ENCODE assay signal across 12 cellular contexts in the genomic region with DNA sequence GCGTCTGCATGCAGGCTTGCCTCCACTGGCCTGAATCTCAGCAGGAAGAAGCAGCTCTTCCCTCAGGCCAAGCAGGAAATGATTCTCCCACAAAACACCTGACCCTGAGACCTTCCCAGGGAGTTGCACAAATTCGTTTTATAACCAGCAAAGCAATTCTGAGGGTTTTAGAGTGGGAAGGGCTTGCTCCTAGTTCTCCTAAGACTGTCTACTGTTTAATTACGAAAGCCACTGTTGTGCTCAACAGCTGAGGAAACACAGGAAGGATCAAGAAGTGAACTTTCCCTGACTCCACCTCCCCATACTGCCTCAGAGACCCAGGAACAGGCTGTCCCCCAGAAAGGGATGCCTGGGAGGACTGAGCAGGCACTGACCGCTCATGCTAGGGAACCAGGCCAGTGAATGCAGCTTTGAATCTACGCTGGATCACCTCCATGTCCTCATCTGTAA. TPM values are rescaled to one million over a fixed set of nuclear protein-coding genes. Genes with fewer than 3 reads are reported as not detected.
DNase-seq lines count a peak whose midpoint lies in the region; ATAC-seq, FAIRE-seq and TF ChIP-seq lines count a peak whose summit lies in the region.
"Had no signal": no experiment of that assay in that cellular context is flagged by ENCODE, and none has a peak within 500 bp of the region (broad histone marks: within the 10 kb centered on the region; RNA-seq: fewer than 3 reads in every experiment).

No MANE protein-coding gene starts in this region.

- no peaks in the 10 kb centered on the region for H3K36me3 Mint-ChIP-seq in HFFc6 (ENCODE audit: low read depth)
- no peaks in the 10 kb centered on the region for H3K36me3 Mint-ChIP-seq in CD8-positive, alpha-beta T cell

- peak overlapping the region; percentile 38 for H2AFZ ChIP-seq in K562 (ENCODE audit: low read depth, low read length)

- intact Hi-C loops in K562 (cut with micrococcal nuclease) = no loop called here
- intact Hi-C loops in CD8-positive, alpha-beta T cell (cut with DNase I, micrococcal nuclease) = no loop called here

- no peaks in the 10 kb centered on the region for H3K9me1 ChIP-seq in K562 (ENCODE audit: control insufficient read depth, insufficient read depth, low read length)

- WGBS in K562 (ENCODE audit: insufficient coverage, low coverage, missing lambda C conversion rate) = 74% methylated on average over 5 of the region's 5 CpGs

- H3K79me2 ChIP-seq in K562 (ENCODE audit: control insufficient read depth, insufficient read depth, low read length) = no peaks in the 10 kb centered on the region

- no peak for TF ChIP-seq RAD21 in K562 (CRISPR knock-in tag; conservative IDR thresholded peaks at IDR 0.05 in 1 of 2, IDR thresholded peaks at IDR 0.05 in 1 of 2)

- no peak for ATAC-seq in K562
- no peak for ATAC-seq in HG03432 (IDR thresholded peaks at IDR 0.05; ENCODE audit: unreplicated experiment)
- no peak for ATAC-seq in CD8-positive, alpha-beta T cell
- ATAC-seq: GM12878, HCT116 had no signal

- peak; percentile 67 for DNase-seq in HFFc6
- DNase-seq in K562 (ENCODE audit: extremely low read depth in 1 of 4, low spot score in 3 of 4) = peak in 1 of 4 experiments; percentile 14
- DNase-seq in iPS-NIHi7 (ENCODE audit: extremely low spot score) = peak; percentile 31
- DNase-seq in CD8-positive, alpha-beta T cell = no peak
- no peak for DNase-seq in OCI-M1 (lab: John Stamatoyannopoulos, UW)
- DNase-seq: activated CD4-positive, alpha-beta T cell treated with anti-CD3 and anti-CD28 coated beads for 48 hours; central memory CD4-positive, alpha-beta T cell; stimulated activated CD4-positive, alpha-beta T cell treated with anti-CD3 and anti-CD28 coated beads, Interleukin-4, amount 100 ng/mL, for 24 hours had no signal

- peak overlapping the region in 1 of 2 experiments; percentile 79; a peak in 2 of 4 replicates for H3K9ac ChIP-seq in K562 (ENCODE audit: insufficient read depth in 1 of 2, low read depth in 2 of 2, low read length in 2 of 2)

- no peak overlapping the region for H3K4me2 ChIP-seq in K562 (ENCODE audit: insufficient read depth, low read length)

- H3K27me3 ChIP-seq in K562 (ENCODE audit: control insufficient read depth in 2 of 2, insufficient read depth in 2 of 2, low read length in 2 of 2) = no peaks in the 10 kb centered on the region
- H3K27me3 ChIP-seq in CD8-positive, alpha-beta T cell (ENCODE audit: insufficient read depth, low read length) = no peaks in the 10 kb centered on the region

- H3K27me3 Mint-ChIP-seq in HFFc6 (ENCODE audit: insufficient read depth) = no peaks in the 10 kb centered on the region
- H3K27me3 Mint-ChIP-seq in CD8-positive, alpha-beta T cell (ENCODE audit: low read depth) = no peaks in the 10 kb centered on the region

- POLR2A ChIA-PET in K562 (lab: Yijun Ruan, JAX) = interaction anchor here (0.8 kb wide), 1 partner anchor 21 kb away, joined by 3 read pairs; no protein-coding TSS in a partner anchor
- POLR2A ChIA-PET in CD8-positive, alpha-beta T cell (lab: Charles Lee) = no interaction called here

- H3K9me3 Mint-ChIP-seq in HFFc6 = no peaks in the 10 kb centered on the region
- no peaks in the 10 kb centered on the region for H3K9me3 Mint-ChIP-seq in CD8-positive, alpha-beta T cell

- no peak for TF ChIP-seq POLR2A in K562 (conservative IDR thresholded peaks at IDR 0.05)

- no peak overlapping the region for H3K4me3 ChIP-seq in K562
- H3K4me3 ChIP-seq in CD8-positive, alpha-beta T cell (ENCODE audit: low read depth, low read length) = no peak overlapping the region
- H3K4me3 ChIP-seq: GM12878 had no signal

- no TSS peak for BruUV-seq in K562 (replicated peaks; lab: Mats Ljungman, UMichigan)

- peaks cover 27% of the 10 kb centered on the region for H3K4me1 Mint-ChIP-seq in HFFc6 (ENCODE audit: low read depth)
- H3K4me1 Mint-ChIP-seq in CD8-positive, alpha-beta T cell (ENCODE audit: low read depth) = no peaks in the 10 kb centered on the region

- in situ Hi-C loops in K562 (cut with MboI) = no loop called here

- H3K9me3 ChIP-seq in K562 (replicated peaks; ENCODE audit: control insufficient read depth, insufficient read depth, low read depth, low read length) = no peaks in the 10 kb centered on the region
- no peaks in the 10 kb centered on the region for H3K9me3 ChIP-seq in CD8-positive, alpha-beta T cell (ENCODE audit: low read length)

- peaks cover 14 to 15% of the 10 kb centered on the region in 2 experiments; a peak in 4 of 5 replicates for H3K4me1 ChIP-seq in K562 (replicated peaks in 1 of 2; ENCODE audit: control insufficient read depth in 2 of 2, insufficient read depth in 2 of 2, low read length in 2 of 2)
- H3K4me1 ChIP-seq in CD8-positive, alpha-beta T cell (ENCODE audit: insufficient read depth, low read length) = no peaks in the 10 kb centered on the region

- H3K27ac ChIP-seq in K562 (ENCODE audit: extremely low read depth, low read depth, low read length) = no peak overlapping the region
- peak overlapping the region; percentile 27 for H3K27ac ChIP-seq in temporal lobe (ENCODE audit: low read depth, low read length)
- H3K27ac ChIP-seq in CD8-positive, alpha-beta T cell (ENCODE audit: low read depth, low read length) = no peak overlapping the region

- peak overlapping the region; percentile 49 for H3K4me3 Mint-ChIP-seq in HFFc6
- no peak overlapping the region for H3K4me3 Mint-ChIP-seq in CD8-positive, alpha-beta T cell

- no peak for FAIRE-seq in K562 (lab: Jason Lieb, UNC)
- FAIRE-seq: GM12878 had no signal

- no peaks in the 10 kb centered on the region for H3K36me3 ChIP-seq in K562 (ENCODE audit: control insufficient read depth, insufficient read depth, low read length)
- no peaks in the 10 kb centered on the region for H3K36me3 ChIP-seq in CD8-positive, alpha-beta T cell (ENCODE audit: insufficient read depth, low read length)

- H4K20me1 ChIP-seq in K562 (replicated peaks; ENCODE audit: control insufficient read depth, insufficient read depth, low read length) = no peaks in the 10 kb centered on the region

- H3K27ac Mint-ChIP-seq in HFFc6 = peak overlapping the region; percentile 89
- H3K27ac Mint-ChIP-seq in CD8-positive, alpha-beta T cell = no peak overlapping the region

- no peak for TF ChIP-seq EP300 in K562 (IDR thresholded peaks at IDR 0.05; ENCODE audit: low read length)

- TF ChIP-seq CTCF in HFFc6 (IDR thresholded peaks at IDR 0.05) (no peak), K562 (IDR thresholded peaks at IDR 0.05 in 2 of 3, conservative IDR thresholded peaks at IDR 0.05 in 1 of 3; ENCODE audit: insufficient read depth in 2 of 3, low read depth in 1 of 3, low read length in 3 of 3) (no peak)
- no peak for TF ChIP-seq CTCF in CD8-positive, alpha-beta T cell (IDR thresholded peaks at IDR 0.05)

- CTCF ChIA-PET in K562 (lab: Yijun Ruan, JAX; ENCODE audit: low intra/inter-chr PET ratio) = no interaction called here
- CTCF ChIA-PET in CD8-positive, alpha-beta T cell (lab: Charles Lee) = no interaction called here

TF ChIP-seq in K562, 482 proteins besides CTCF, POLR2A, EP300 and RAD21:
- TF ChIP-seq ZNF232 (CRISPR knock-in tag; IDR thresholded peaks at IDR 0.05) (no peak), PHB (CRISPR knock-in tag; IDR thresholded peaks at IDR 0.05) (no peak), CTBP1 (IDR thresholded peaks at IDR 0.05; ENCODE audit: borderline replicate concordance) (no peak), ZNF740 (CRISPR knock-in tag; IDR thresholded peaks at IDR 0.05) (0 out of 2 replicates have a peak, but pooled peaks have one; percentile 32), ZNF740 (tag; IDR thresholded peaks at IDR 0.05) (no peak), FOXO4 (CRISPR knock-in tag; IDR thresholded peaks at IDR 0.05) (no peak)
TF ChIP-seq in K562: peak in this region for 1.

RNA-seq across cellular contexts. Expression of gene PUM1, which starts 37.0 kb away (rescaled TPM):
- 10 to 100 TPM; 83.6 to 95.4 (median 90.8) TPM for total RNA-seq in HFFc6 (2021; fragmentation: NEBNext Ultra II Directional; extraction: Animal tissue kit (Norgen Biotek cat#: 25700))
- 260 and 263 TPM in 2 replicates for total RNA-seq in K562 (2011; cell fraction: chromatin; rRNA removed; ENCODE audit: low replicate concordance)
- 122 and 134 TPM in 2 replicates for total RNA-seq in K562 (2011; cell fraction: nucleolus; rRNA removed)
- total RNA-seq in K562 (2011; cell fraction: nucleoplasm; rRNA removed) = 144 and 176 TPM in 2 replicates
- total RNA-seq in K562 (2014; rRNA removed) = 42.9 and 56.3 TPM in 2 replicates
- total RNA-seq in K562 (2014; rRNA removed; fragmentation: Illumina TruSeq; extraction: Trizol) = 60.1 and 66.4 TPM in 2 replicates
- 55.6 and 56.6 TPM in 2 replicates for total RNA-seq in K562 (2015; rRNA removed; fragmentation: Illumina TruSeq; extraction: Trizol)
- 101 and 104 TPM in 2 replicates for total RNA-seq in K562 (2021)
- 55.7 and 64.3 TPM in 2 replicates for polyA plus RNA-seq in K562 (2011; rRNA removed)
- polyA plus RNA-seq in K562 (2011; cell fraction: cytosol; rRNA removed) = 84.5 and 95.2 TPM in 2 replicates
- polyA plus RNA-seq in K562 (2011; cell fraction: nucleus; rRNA removed) = 131 and 181 TPM in 2 replicates
- polyA plus RNA-seq in K562 (2012) = 60.3 and 92.8 TPM in 2 replicates
- 52.1 and 60.9 TPM in 2 replicates for polyA plus RNA-seq in K562 (2014; fragmentation: Illumina TruSeq; extraction: Trizol)
- 10 to 100 TPM; 37.7 to 43.8 TPM for polyA plus RNA-seq in K562 (2014; fragmentation: Nextera tagmentation; extraction: Ambion mirVana)
- 46.4 and 49.5 TPM in 2 replicates for polyA plus RNA-seq in K562 (2014; rRNA removed)
- 300 and 362 TPM in 2 replicates for polyA minus RNA-seq in K562 (2011; rRNA and poly(A)+ RNA removed)
- 93.9 and 117 TPM in 2 replicates for polyA minus RNA-seq in K562 (2011; cell fraction: cytosol; rRNA and poly(A)+ RNA removed)
- polyA minus RNA-seq in K562 (2011; cell fraction: nucleus; rRNA and poly(A)+ RNA removed) = 116 and 133 TPM in 2 replicates
- 131 TPM for total RNA-seq in temporal lobe
- total RNA-seq in CD8-positive, alpha-beta T cell = 100 to 1,000 TPM; 190 to 191 TPM

Comparison
In these comparisons a context has a peak if more than half of its experiments do, and no peak if none do; other contexts are left out.
1. DNase-seq: peak in HFFc6 (single experiment) and iPS-NIHi7 (single experiment); none in CD8-positive, alpha-beta T cell (0 of 7) and OCI-M1 (single experiment).